ENCODE assay signal across 14 cellular contexts in the genomic region with DNA sequence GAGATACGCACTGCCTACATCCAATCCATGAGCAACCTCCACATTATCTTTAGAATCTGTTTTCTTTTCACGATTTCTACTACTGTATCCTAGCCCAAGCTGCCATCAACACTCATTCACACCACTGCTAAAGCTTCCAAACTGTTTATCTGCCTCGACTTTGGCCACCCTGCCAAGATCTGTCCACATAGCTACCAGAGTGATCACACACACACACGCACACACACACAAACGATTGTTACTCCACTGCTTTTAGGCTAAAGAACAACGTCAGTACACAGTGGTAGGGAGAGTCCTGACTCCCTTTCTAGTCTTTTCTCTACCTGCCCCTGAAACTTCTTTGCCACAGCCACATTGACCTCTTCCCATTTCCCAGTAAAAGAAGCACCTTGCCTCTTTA.
DNase-seq lines count a peak whose midpoint lies in the region; ATAC-seq, FAIRE-seq and TF ChIP-seq lines count a peak whose summit lies in the region.
"Had no signal": no experiment of that assay in that cellular context is flagged by ENCODE, and none has a peak within 500 bp of the region (broad histone marks: within the 10 kb centered on the region; RNA-seq: fewer than 3 reads in every experiment).

No MANE protein-coding gene starts in this region.

- H3K4me3 ChIP-seq in liver (ENCODE audit: low read depth in 1 of 3, low read length in 3 of 3) (no peak overlapping the region), HepG2 (replicated peaks in 1 of 3; ENCODE audit: insufficient read depth in 1 of 3, low read depth in 2 of 3, low read length in 3 of 3) (no peak overlapping the region), fibroblast of the aortic adventitia (ENCODE audit: low read depth, low read length) (no peak overlapping the region)
- H3K4me3 ChIP-seq: GM23338 had no signal

- 39% methylated on average over 6 of the region's 6 CpGs for WGBS in liver
- 2% methylated on average over 6 of the region's 6 CpGs for WGBS in HepG2 (ENCODE audit: low lambda C conversion rate)

- in situ Hi-C loops in HepG2 (cut with HindIII; ENCODE audit: extremely low pct_ligation_motif_present, low pct_unique_long_range_greater_than_20kb), result no loop called here

- H3K27ac ChIP-seq in liver (ENCODE audit: low read depth in 1 of 2, low read length in 2 of 2) (no peak overlapping the region), HepG2 (ENCODE audit: extremely low read length, insufficient read depth, low read length) (no peak overlapping the region)

- DNase-seq in HepG2 (ENCODE audit: low spot score), result no peak
- peak; percentile 34 for DNase-seq in fibroblast of the aortic adventitia (ENCODE audit: low read depth)
- peak; percentile 65 for DNase-seq in left lobe of liver (ENCODE audit: low spot score)
- no peak for DNase-seq in head of caudate nucleus
- no peak for DNase-seq in RKO (ENCODE audit: low spot score)
- DNase-seq in NCI-H2196 treated with DMSO at 0.1 percent for 48 hours (lab: John Stamatoyannopoulos, UW; ENCODE audit: unreplicated experiment), result no peak
- DNase-seq: C1 segment of cervical spinal cord; Calu3; CD4-positive, alpha-beta T cell; DMS 273 treated with DMSO at 0.1 percent for 48 hours; H9 had no signal

- H4K20me1 ChIP-seq in HepG2 (ENCODE audit: insufficient read depth, low read length), result no peaks in the 10 kb centered on the region

- no peak overlapping the region for H3K9ac ChIP-seq in liver (ENCODE audit: low read depth in 1 of 2, low read length in 2 of 2)
- no peak overlapping the region for H3K9ac ChIP-seq in HepG2 (ENCODE audit: insufficient read depth, low read depth, low read length)

- no peaks in the 10 kb centered on the region for H3K27me3 ChIP-seq in liver (ENCODE audit: control insufficient read depth in 4 of 4, insufficient read depth in 4 of 4, low read length in 3 of 4)
- H3K27me3 ChIP-seq in HepG2 (ENCODE audit: control insufficient read depth in 1 of 2, insufficient read depth in 2 of 2, low read length in 2 of 2), result peaks cover 0 to 8% of the 10 kb centered on the region in 2 experiments; a peak in 3 of 5 replicates

- no peak overlapping the region for H2AFZ ChIP-seq in HepG2 (ENCODE audit: low read length)
- H2AFZ ChIP-seq: GM23338 had no signal

- no peak for TF ChIP-seq CTCF in liver (IDR thresholded peaks at IDR 0.05; ENCODE audit: low read depth, low read length, missing input control)
- TF ChIP-seq CTCF in HepG2 (CRISPR knock-in tag; IDR thresholded peaks at IDR 0.05), result no peak
- no peak for TF ChIP-seq CTCF in fibroblast of the aortic adventitia (IDR thresholded peaks at IDR 0.05; ENCODE audit: insufficient read depth, low read length)

- CTCF ChIA-PET in HepG2 (lab: Yijun Ruan, JAX; ENCODE audit: low intra/inter-chr PET ratio, low total read pairs), result no interaction called here

- no peak overlapping the region for H3K4me2 ChIP-seq in HepG2 (ENCODE audit: low read depth, low read length)
- H3K4me2 ChIP-seq: GM23338 had no signal

- ATAC-seq in HepG2 (no peak), left lobe of liver (peak; percentile 92)
- ATAC-seq: GM23338 had no signal

- H3K4me1 ChIP-seq in liver (ENCODE audit: control insufficient read depth in 4 of 4, insufficient read depth in 4 of 4, low read length in 3 of 4) (peaks cover 0 to 5% (median 5%) of the 10 kb centered on the region in 4 donors), HepG2 (ENCODE audit: insufficient read depth, low read length) (no peaks in the 10 kb centered on the region)

- TF ChIP-seq RAD21 in liver (IDR thresholded peaks at IDR 0.05) (peak in 1 of 2 donors; percentile 40), HepG2 (CRISPR knock-in tag; IDR thresholded peaks at IDR 0.05) (no peak)

- H3K9me3 ChIP-seq in liver (ENCODE audit: control insufficient read depth in 4 of 4, low read length in 3 of 4) (no peaks in the 10 kb centered on the region), HepG2 (ENCODE audit: low read length) (no peaks in the 10 kb centered on the region)

- H3K36me3 ChIP-seq in liver (ENCODE audit: control insufficient read depth in 4 of 4, insufficient read depth in 3 of 4, low read depth in 1 of 4, low read length in 3 of 4) (no peaks in the 10 kb centered on the region), HepG2 (replicated peaks in 1 of 2; ENCODE audit: control insufficient read depth in 1 of 2, insufficient read depth in 2 of 2, low read length in 2 of 2) (no peaks in the 10 kb centered on the region)

- no TSS peak for BruUV-seq in HepG2 (replicated peaks; lab: Mats Ljungman, UMichigan)

- TF ChIP-seq POLR2A in HepG2 (IDR thresholded peaks at IDR 0.05; ENCODE audit: insufficient read depth in 1 of 2, low read depth in 2 of 2, low read length in 2 of 2), result no peak

- intact Hi-C loops in HepG2 (cut with micrococcal nuclease; ENCODE audit: unreplicated experiment) (loop anchor here (1.0 kb wide), 1 partner anchor 39 kb away; no protein-coding TSS in a partner anchor), head of caudate nucleus (cut with DNase I) (no loop called here)

- TF ChIP-seq EP300 in HepG2 (IDR thresholded peaks at IDR 0.05; ENCODE audit: low read depth in 2 of 2, low read length in 2 of 2) (no peak), HepG2 (CRISPR knock-in tag; IDR thresholded peaks at IDR 0.05; ENCODE audit: borderline replicate concordance) (no peak)

- H3K79me2 ChIP-seq in HepG2 (ENCODE audit: insufficient read depth, low read length), result no peaks in the 10 kb centered on the region

- POLR2A ChIA-PET in HepG2 (lab: Yijun Ruan, JAX), result no interaction called here

- FAIRE-seq in HepG2 (lab: Jason Lieb, UNC), result no peak
- FAIRE-seq: A204.1 had no signal

TF ChIP-seq in liver, 16 proteins besides CTCF, POLR2A, EP300 and RAD21 (continues in another document):
- TF ChIP-seq TAF1 (conservative IDR thresholded peaks at IDR 0.05), result no peak
- peak; percentile 61 to 67 for TF ChIP-seq HNF4A (conservative IDR thresholded peaks at IDR 0.05)
- no peak for TF ChIP-seq GABPA (IDR thresholded peaks at IDR 0.05 in 1 of 2, conservative IDR thresholded peaks at IDR 0.05 in 1 of 2)
- TF ChIP-seq SP1 (IDR thresholded peaks at IDR 0.05), result peak; percentile 32
- TF ChIP-seq RXRA (IDR thresholded peaks at IDR 0.05), result peak in 1 of 2 donors; percentile 46
- no peak for TF ChIP-seq HNF4G (IDR thresholded peaks at IDR 0.05)
- no peak for TF ChIP-seq NR2F2 (IDR thresholded peaks at IDR 0.05)
- no peak for TF ChIP-seq FOXA1 (IDR thresholded peaks at IDR 0.05)
- TF ChIP-seq, protein P1, sequence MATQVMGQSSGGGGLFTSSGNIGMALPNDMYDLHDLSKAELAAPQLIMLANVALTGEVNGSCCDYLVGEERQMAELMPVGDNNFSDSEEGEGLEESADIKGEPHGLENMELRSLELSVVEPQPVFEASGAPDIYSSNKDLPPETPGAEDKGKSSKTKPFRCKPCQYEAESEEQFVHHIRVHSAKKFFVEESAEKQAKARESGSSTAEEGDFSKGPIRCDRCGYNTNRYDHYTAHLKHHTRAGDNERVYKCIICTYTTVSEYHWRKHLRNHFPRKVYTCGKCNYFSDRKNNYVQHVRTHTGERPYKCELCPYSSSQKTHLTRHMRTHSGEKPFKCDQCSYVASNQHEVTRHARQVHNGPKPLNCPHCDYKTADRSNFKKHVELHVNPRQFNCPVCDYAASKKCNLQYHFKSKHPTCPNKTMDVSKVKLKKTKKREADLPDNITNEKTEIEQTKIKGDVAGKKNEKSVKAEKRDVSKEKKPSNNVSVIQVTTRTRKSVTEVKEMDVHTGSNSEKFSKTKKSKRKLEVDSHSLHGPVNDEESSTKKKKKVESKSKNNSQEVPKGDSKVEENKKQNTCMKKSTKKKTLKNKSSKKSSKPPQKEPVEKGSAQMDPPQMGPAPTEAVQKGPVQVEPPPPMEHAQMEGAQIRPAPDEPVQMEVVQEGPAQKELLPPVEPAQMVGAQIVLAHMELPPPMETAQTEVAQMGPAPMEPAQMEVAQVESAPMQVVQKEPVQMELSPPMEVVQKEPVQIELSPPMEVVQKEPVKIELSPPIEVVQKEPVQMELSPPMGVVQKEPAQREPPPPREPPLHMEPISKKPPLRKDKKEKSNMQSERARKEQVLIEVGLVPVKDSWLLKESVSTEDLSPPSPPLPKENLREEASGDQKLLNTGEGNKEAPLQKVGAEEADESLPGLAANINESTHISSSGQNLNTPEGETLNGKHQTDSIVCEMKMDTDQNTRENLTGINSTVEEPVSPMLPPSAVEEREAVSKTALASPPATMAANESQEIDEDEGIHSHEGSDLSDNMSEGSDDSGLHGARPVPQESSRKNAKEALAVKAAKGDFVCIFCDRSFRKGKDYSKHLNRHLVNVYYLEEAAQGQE (IDR thresholded peaks at IDR 0.05), result no peak

TF ChIP-seq in HepG2, 621 proteins besides CTCF, POLR2A, EP300 and RAD21 (continues in another document):
- TF ChIP-seq, protein P2, sequence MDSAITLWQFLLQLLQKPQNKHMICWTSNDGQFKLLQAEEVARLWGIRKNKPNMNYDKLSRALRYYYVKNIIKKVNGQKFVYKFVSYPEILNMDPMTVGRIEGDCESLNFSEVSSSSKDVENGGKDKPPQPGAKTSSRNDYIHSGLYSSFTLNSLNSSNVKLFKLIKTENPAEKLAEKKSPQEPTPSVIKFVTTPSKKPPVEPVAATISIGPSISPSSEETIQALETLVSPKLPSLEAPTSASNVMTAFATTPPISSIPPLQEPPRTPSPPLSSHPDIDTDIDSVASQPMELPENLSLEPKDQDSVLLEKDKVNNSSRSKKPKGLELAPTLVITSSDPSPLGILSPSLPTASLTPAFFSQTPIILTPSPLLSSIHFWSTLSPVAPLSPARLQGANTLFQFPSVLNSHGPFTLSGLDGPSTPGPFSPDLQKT (CRISPR knock-in tag; IDR thresholded peaks at IDR 0.05; ENCODE audit: borderline replicate concordance), result no peak
- TF ChIP-seq WIZ (CRISPR knock-in tag; IDR thresholded peaks at IDR 0.05) (no peak), KLF15 (CRISPR knock-in tag; IDR thresholded peaks at IDR 0.05; ENCODE audit: borderline replicate concordance) (no peak), ZC3H4 (CRISPR knock-in tag; IDR thresholded peaks at IDR 0.05; ENCODE audit: borderline replicate concordance) (no peak), NCOA5 (CRISPR knock-in tag; IDR thresholded peaks at IDR 0.05) (no peak)

Comparison
In these comparisons a context has a peak if more than half of its experiments do, and no peak if none do; other contexts are left out.
1. DNase-seq: peak in fibroblast of the aortic adventitia (single experiment) and left lobe of liver (single experiment); none in HepG2 (single experiment), head of caudate nucleus (0 of 42), RKO (single experiment) and NCI-H2196 treated with DMSO at 0.1 percent for 48 hours (single experiment).